10 cellular contexts compared by ENCODE assay signal in genomic region chr22:25205847-25206246, GRCh38. TPM values are rescaled to one million over a fixed set of nuclear protein-coding genes. Genes with fewer than 3 reads are reported as not detected.
"Had no signal": no experiment of that assay in that cellular context is flagged by ENCODE, and none has a peak within 500 bp of the region (broad histone marks: within the 10 kb centered on the region; RNA-seq: fewer than 3 reads in every experiment).

No MANE protein-coding gene starts in this region.

- H3K4me1 Mint-ChIP-seq: GM23338 had no signal

- H3K4me2 ChIP-seq: GM23338 had no signal

- H3K4me3 Mint-ChIP-seq: GM23338 had no signal

- DNase-seq: IMR-90, KG1 had no signal

- FAIRE-seq: H1, H54, HTR-8/SVneo, K562 had no signal

- H3K4me3 ChIP-seq: GM23338, HAP-1, K562 had no signal

- H3K9me3 ChIP-seq: HAP-1 had no signal

- ATAC-seq: GM23338, HCT116, K562 had no signal

- H2AFZ ChIP-seq: GM23338 had no signal

- H3K4me1 ChIP-seq: HAP-1 had no signal

- H3K9me3 Mint-ChIP-seq: GM23338 had no signal

- H3K27ac Mint-ChIP-seq: GM23338 had no signal

- H3K36me3 ChIP-seq: HAP-1 had no signal

RNA-seq across cellular contexts. Expression of gene CRYBB3, which starts 6.2 kb away (rescaled TPM):
- total RNA-seq: IMR-90, K562 had no signal
- polyA plus RNA-seq: GM23338, IMR-90, K562 had no signal

RNA-seq across cellular contexts. Expression of gene CRYBB2, which starts 13.6 kb away (rescaled TPM):
- total RNA-seq: H1, HT-29, IMR-90, K562 had no signal
- polyA plus RNA-seq: IMR-90, K562 had no signal
